22 cellular contexts compared by ENCODE assay signal in genomic region chr14:58751788-58752187, GRCh38.
A peak's percentile ranks its signal among the peaks of the same experiment; 100 is the strongest.
DNase-seq lines count a peak whose midpoint lies in the region; ATAC-seq and TF ChIP-seq lines count a peak whose summit lies in the region.
"Had no signal": no experiment of that assay in that cellular context is flagged by ENCODE, and none has a peak within 500 bp of the region (broad histone marks: within the 10 kb centered on the region; RNA-seq: fewer than 3 reads in every experiment).

No MANE protein-coding gene starts in this region.

- TF ChIP-seq POLR2A in suprapubic skin (IDR thresholded peaks at IDR 0.05) = no peak

- peaks cover 20% of the 10 kb centered on the region for H3K4me1 ChIP-seq in colonic mucosa
- H3K4me1 ChIP-seq in mucosa of rectum (ENCODE audit: control insufficient read depth in 2 of 2, insufficient read depth in 2 of 2, low read length in 2 of 2) = peaks cover 48 to 62% of the 10 kb centered on the region in 2 donors
- peaks cover 38% of the 10 kb centered on the region for H3K4me1 ChIP-seq in suprapubic skin
- H3K4me1 ChIP-seq: Caco-2, HAP-1 had no signal

- H3K4me3 ChIP-seq in colonic mucosa (no peak overlapping the region), mucosa of rectum (ENCODE audit: low read length in 2 of 2) (no peak overlapping the region), suprapubic skin (no peak overlapping the region)
- H3K4me3 ChIP-seq: A549, GM12878, GM23248, HAP-1 had no signal

- no peaks in the 10 kb centered on the region for H3K27me3 ChIP-seq in colonic mucosa
- no peaks in the 10 kb centered on the region for H3K27me3 ChIP-seq in mucosa of rectum (ENCODE audit: control insufficient read depth in 2 of 2, insufficient read depth in 2 of 2, low read length in 2 of 2)
- no peaks in the 10 kb centered on the region for H3K27me3 ChIP-seq in suprapubic skin

- peak overlapping the region in 1 of 2 donors; percentile 67 for H3K9ac ChIP-seq in colonic mucosa (ENCODE audit: low read depth in 2 of 2, low read length in 2 of 2)
- H3K9ac ChIP-seq in mucosa of rectum (ENCODE audit: low read depth in 1 of 2, low read length in 2 of 2) = no peak overlapping the region
- H3K9ac ChIP-seq: GM23248 had no signal

- TF ChIP-seq CTCF in VCaP (conservative IDR thresholded peaks at IDR 0.05) (no peak), colonic mucosa (IDR thresholded peaks at IDR 0.05) (no peak), suprapubic skin (IDR thresholded peaks at IDR 0.05) (no peak)

- no peak for TF ChIP-seq EP300 in suprapubic skin (IDR thresholded peaks at IDR 0.05)

- WGBS in suprapubic skin = no CpG with 5 or more reads among the region's 5 CpGs

- ATAC-seq in HG02588 (IDR thresholded peaks at IDR 0.05; ENCODE audit: unreplicated experiment) (no peak), GM21717 (IDR thresholded peaks at IDR 0.05; ENCODE audit: unreplicated experiment) (no peak)
- ATAC-seq: A549, GM12878 had no signal

- H3K9me3 ChIP-seq in colonic mucosa = no peaks in the 10 kb centered on the region
- H3K9me3 ChIP-seq in mucosa of rectum (ENCODE audit: control insufficient read depth in 2 of 2, low read length in 2 of 2) = no peaks in the 10 kb centered on the region
- no peaks in the 10 kb centered on the region for H3K9me3 ChIP-seq in suprapubic skin
- H3K9me3 ChIP-seq: A549, Caco-2, HAP-1 had no signal

- peak overlapping the region; percentile 64; the same call in 1 of the 2 replicates for H3K27ac ChIP-seq in VCaP
- H3K27ac ChIP-seq in colonic mucosa = peak overlapping the region; percentile 62
- peak overlapping the region; percentile 67 to 82 for H3K27ac ChIP-seq in mucosa of rectum (ENCODE audit: low read depth in 2 of 2, low read length in 2 of 2)
- H3K27ac ChIP-seq in suprapubic skin = peak overlapping the region; percentile 69
- H3K27ac ChIP-seq: GM23248 had no signal

- intact Hi-C loops in colonic mucosa (cut with DNase I) = no loop called here

- no peak for DNase-seq in colonic mucosa
- DNase-seq in suprapubic skin (ENCODE audit: low spot score in 2 of 2) = no peak
- DNase-seq in DMS79 (lab: John Stamatoyannopoulos, UW) = no peak
- no peak for DNase-seq in stimulated activated CD4-positive, alpha-beta T cell treated with anti-CD3 and anti-CD28 coated beads, Interleukin-12 subunit alpha, Interleukin-12 subunit beta, amount 100 ng/mL, for 4 hours
- DNase-seq: Caco-2; CD4-positive, alpha-beta T cell; DMS153; EL; NCI-H1105; NCI-H2081 treated with DMSO at 0.1 percent for 48 hours; NCI-H510A; NCI-H748 treated with DMSO at 0.1 percent for 48 hours; NK-92 treated with Interleukin-12 subunit alpha and Interleukin-12 subunit beta, amount 100 ng/mL, for 24 hours; SHP77 had no signal

- H3K36me3 ChIP-seq in colonic mucosa = no peaks in the 10 kb centered on the region
- H3K36me3 ChIP-seq in mucosa of rectum (ENCODE audit: control insufficient read depth in 2 of 2, insufficient read depth in 2 of 2, low read length in 2 of 2) = no peaks in the 10 kb centered on the region
- H3K36me3 ChIP-seq in suprapubic skin = no peaks in the 10 kb centered on the region
- H3K36me3 ChIP-seq: HAP-1 had no signal
